12 cellular contexts compared by ENCODE assay signal in the genomic region with DNA sequence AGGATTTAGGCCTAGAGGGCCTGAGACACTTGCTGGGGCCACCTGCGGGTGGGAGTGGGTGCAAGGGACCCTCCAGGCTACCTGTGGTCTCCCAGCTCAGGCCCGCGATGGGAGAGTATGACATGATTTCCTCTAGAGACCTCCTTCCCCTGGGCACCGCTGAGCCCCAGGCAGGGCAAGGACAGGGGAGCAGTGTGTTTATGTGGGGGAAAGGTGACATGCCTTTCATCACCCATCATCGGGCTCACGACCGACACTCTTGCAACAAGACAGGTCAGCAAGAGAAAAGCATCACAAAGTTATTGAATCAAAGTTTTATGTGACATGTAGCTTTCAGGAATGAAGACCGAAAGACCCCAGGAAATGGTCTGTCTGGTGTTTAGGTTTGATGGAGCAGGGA. TPM values are rescaled to one million over a fixed set of nuclear protein-coding genes. Genes with fewer than 3 reads are reported as not detected.
DNase-seq lines count a peak whose midpoint lies in the region; ATAC-seq and TF ChIP-seq lines count a peak whose summit lies in the region.
"Had no signal": no experiment of that assay in that cellular context is flagged by ENCODE, and none has a peak within 500 bp of the region (broad histone marks: within the 10 kb centered on the region; RNA-seq: fewer than 3 reads in every experiment).

No MANE protein-coding gene starts in this region.

- no peak for TF ChIP-seq CTCF in type B pancreatic cell (conservative IDR thresholded peaks at IDR 0.05)
- no peak for TF ChIP-seq CTCF in BE2C (IDR thresholded peaks at IDR 0.05; ENCODE audit: low read depth, low read length)

- intact Hi-C loops in activated T-helper 2 cell treated with anti-CD3 and anti-CD28 coated beads, Interferon-gamma antibody, Interleukin-2, Interleukin-4, amounts not matched to agents 10 μg/mL and 5 μg/mL and 100 μg/mL, durations not matched to agents 14 hours and 24 hours and 36 hours (cut with micrococcal nuclease), result no loop called here

- no peak overlapping the region for H3K4me3 ChIP-seq in BE2C (ENCODE audit: low read depth, low read length)
- H3K4me3 ChIP-seq: esophagus muscularis mucosa had no signal

- no peaks in the 10 kb centered on the region for H3K9me3 ChIP-seq in BE2C
- H3K9me3 ChIP-seq: esophagus muscularis mucosa had no signal

- H3K4me3 Mint-ChIP-seq in activated T-cell treated with anti-CD3 and anti-CD28 coated beads, Interleukin-2, amount 50 U/mL, for 72 hours, result peak overlapping the region; percentile 5 to 30
- H3K4me3 Mint-ChIP-seq in activated T-helper 2 cell treated with anti-CD3 and anti-CD28 coated beads, Interferon-gamma antibody, Interleukin-2, Interleukin-4, amounts not matched to agents 10 μg/mL and 5 μg/mL and 100 μg/mL, durations not matched to agents 14 hours and 24 hours and 36 hours (ENCODE audit: low read depth), result no peak overlapping the region
- no peak overlapping the region for H3K4me3 Mint-ChIP-seq in type B pancreatic cell

- H3K27me3 ChIP-seq in BE2C, result no peaks in the 10 kb centered on the region
- H3K27me3 ChIP-seq: esophagus muscularis mucosa had no signal

- H3K4me1 Mint-ChIP-seq in activated T-cell treated with anti-CD3 and anti-CD28 coated beads, Interleukin-2, amount 50 U/mL, for 72 hours (ENCODE audit: low read depth), result peaks cover 61% of the 10 kb centered on the region
- peaks cover 52% of the 10 kb centered on the region for H3K4me1 Mint-ChIP-seq in activated T-helper 2 cell treated with anti-CD3 and anti-CD28 coated beads, Interferon-gamma antibody, Interleukin-2, Interleukin-4, amounts not matched to agents 10 μg/mL and 5 μg/mL and 100 μg/mL, durations not matched to agents 14 hours and 24 hours and 36 hours (ENCODE audit: low read depth)
- H3K4me1 Mint-ChIP-seq in type B pancreatic cell (ENCODE audit: unreplicated experiment), result no peaks in the 10 kb centered on the region

- peak overlapping the region; percentile 30 for H3K27ac Mint-ChIP-seq in activated T-cell treated with anti-CD3 and anti-CD28 coated beads, Interleukin-2, amount 50 U/mL, for 72 hours
- peak overlapping the region; percentile 73 for H3K27ac Mint-ChIP-seq in activated T-helper 2 cell treated with anti-CD3 and anti-CD28 coated beads, Interferon-gamma antibody, Interleukin-2, Interleukin-4, amounts not matched to agents 10 μg/mL and 5 μg/mL and 100 μg/mL, durations not matched to agents 14 hours and 24 hours and 36 hours
- peak overlapping the region; percentile 16 for H3K27ac Mint-ChIP-seq in type B pancreatic cell

- peaks cover 9% of the 10 kb centered on the region for H3K4me1 ChIP-seq in BE2C

- peaks cover 0 to 3% of the 10 kb centered on the region in 2 donors for H3K36me3 Mint-ChIP-seq in activated T-cell treated with anti-CD3 and anti-CD28 coated beads, Interleukin-2, amount 50 U/mL, for 72 hours (ENCODE audit: insufficient read depth in 2 of 2)
- H3K36me3 Mint-ChIP-seq in activated T-helper 2 cell treated with anti-CD3 and anti-CD28 coated beads, Interferon-gamma antibody, Interleukin-2, Interleukin-4, amounts not matched to agents 10 μg/mL and 5 μg/mL and 100 μg/mL, durations not matched to agents 14 hours and 24 hours and 36 hours (ENCODE audit: low read depth), result peaks cover 49% of the 10 kb centered on the region
- peaks cover 2% of the 10 kb centered on the region for H3K36me3 Mint-ChIP-seq in type B pancreatic cell

- DNase-seq in activated T-cell treated with anti-CD3 and anti-CD28 coated beads, Interleukin-2, amount 50 U/mL, for 72 hours, result no peak
- DNase-seq in activated T-cell treated with anti-CD3 and anti-CD28 coated beads, Interleukin-2, amount 50 U/mL, for 1 hour, result no peak
- DNase-seq in activated T-helper 2 cell treated with anti-CD3 and anti-CD28 coated beads, Interferon-gamma antibody, Interleukin-2, Interleukin-4, amounts not matched to agents 10 μg/mL and 5 μg/mL and 100 μg/mL, durations not matched to agents 14 hours and 24 hours and 36 hours (ENCODE audit: low spot score), result no peak
- DNase-seq in left lobe of liver (ENCODE audit: low spot score), result peak; percentile 60
- DNase-seq in type B pancreatic cell (ENCODE audit: extremely low spot score, unreplicated experiment), result no peak
- DNase-seq in superior temporal gyrus (ENCODE audit: extremely low spot score), result no peak
- DNase-seq in BE2C, result no peak
- DNase-seq in NCI-H1436 treated with DMSO at 0.1 percent for 48 hours (lab: John Stamatoyannopoulos, UW), result no peak
- DNase-seq: kidney glomerular epithelial cell, MM.1S, NCI-H774 had no signal

- no peaks in the 10 kb centered on the region for H3K27me3 Mint-ChIP-seq in activated T-cell treated with anti-CD3 and anti-CD28 coated beads, Interleukin-2, amount 50 U/mL, for 72 hours (ENCODE audit: low read depth)
- H3K27me3 Mint-ChIP-seq in activated T-helper 2 cell treated with anti-CD3 and anti-CD28 coated beads, Interferon-gamma antibody, Interleukin-2, Interleukin-4, amounts not matched to agents 10 μg/mL and 5 μg/mL and 100 μg/mL, durations not matched to agents 14 hours and 24 hours and 36 hours (ENCODE audit: low read depth), result no peaks in the 10 kb centered on the region
- H3K27me3 Mint-ChIP-seq in type B pancreatic cell, result no peaks in the 10 kb centered on the region

- H3K36me3 ChIP-seq in BE2C, result peaks cover 2% of the 10 kb centered on the region

- no peak for ATAC-seq in activated T-cell treated with anti-CD3 and anti-CD28 coated beads, Interleukin-2, amount 50 U/mL, for 72 hours (replicated peaks in 1 of 2)
- peak; percentile 75 for ATAC-seq in left lobe of liver

- H3K9me3 Mint-ChIP-seq in activated T-cell treated with anti-CD3 and anti-CD28 coated beads, Interleukin-2, amount 50 U/mL, for 72 hours, result no peaks in the 10 kb centered on the region
- H3K9me3 Mint-ChIP-seq in activated T-helper 2 cell treated with anti-CD3 and anti-CD28 coated beads, Interferon-gamma antibody, Interleukin-2, Interleukin-4, amounts not matched to agents 10 μg/mL and 5 μg/mL and 100 μg/mL, durations not matched to agents 14 hours and 24 hours and 36 hours, result no peaks in the 10 kb centered on the region
- no peaks in the 10 kb centered on the region for H3K9me3 Mint-ChIP-seq in type B pancreatic cell

RNA-seq across cellular contexts. Expression of gene SH2B3, which starts 19.9 kb away (rescaled TPM):
- total RNA-seq in activated T-cell treated with anti-CD3 and anti-CD28 coated beads, Interleukin-2, amount 50 U/mL, for 72 hours, result 10 to 100 TPM; 33.3 to 37.4 TPM
- total RNA-seq in activated T-helper 2 cell treated with anti-CD3 and anti-CD28 coated beads, Interferon-gamma antibody, Interleukin-2, Interleukin-4, amounts not matched to agents 10 μg/mL and 5 μg/mL and 100 μg/mL, durations not matched to agents 14 hours and 24 hours and 36 hours, result 48.3 and 50.9 TPM in 2 replicates
- 11.7 TPM for total RNA-seq in left lobe of liver
- total RNA-seq in type B pancreatic cell (ENCODE audit: low replicate concordance), result 2.4 and 5.2 TPM in 2 replicates
- polyA plus RNA-seq in BE2C (2012; ENCODE audit: insufficient read depth, insufficient read length, low read depth), result 42.9 TPM

RNA-seq across cellular contexts. Expression of gene PHETA1, which starts 56.8 kb away (rescaled TPM):
- total RNA-seq in activated T-cell treated with anti-CD3 and anti-CD28 coated beads, Interleukin-2, amount 50 U/mL, for 72 hours, result 1 to 10 TPM; 1.0 to 2.2 TPM
- total RNA-seq in activated T-helper 2 cell treated with anti-CD3 and anti-CD28 coated beads, Interferon-gamma antibody, Interleukin-2, Interleukin-4, amounts not matched to agents 10 μg/mL and 5 μg/mL and 100 μg/mL, durations not matched to agents 14 hours and 24 hours and 36 hours, result 3.9 and 4.3 TPM in 2 replicates
- total RNA-seq in left lobe of liver (9.4 TPM), type B pancreatic cell (ENCODE audit: low replicate concordance) (25.5 and 27.4 TPM in 2 replicates)
- 22.6 TPM for polyA plus RNA-seq in BE2C (2012; ENCODE audit: insufficient read depth, insufficient read length, low read depth)

Comparison
In these comparisons a context has a peak if more than half of its experiments do, and no peak if none do; other contexts are left out.
1. H3K27ac Mint-ChIP-seq: peak in every context shown above with its lines; median percentile 73 in activated T-helper 2 cell treated with anti-CD3 and anti-CD28 coated beads, Interferon-gamma antibody, Interleukin-2, Interleukin-4, amounts not matched to agents 10 μg/mL and 5 μg/mL and 100 μg/mL, durations not matched to agents 14 hours and 24 hours and 36 hours; 30 in activated T-cell treated with anti-CD3 and anti-CD28 coated beads, Interleukin-2, amount 50 U/mL, for 72 hours; 16 in type B pancreatic cell.
2. H3K4me3 Mint-ChIP-seq: peak in activated T-cell treated with anti-CD3 and anti-CD28 coated beads, Interleukin-2, amount 50 U/mL, for 72 hours (2 of 2); none in activated T-helper 2 cell treated with anti-CD3 and anti-CD28 coated beads, Interferon-gamma antibody, Interleukin-2, Interleukin-4, amounts not matched to agents 10 μg/mL and 5 μg/mL and 100 μg/mL, durations not matched to agents 14 hours and 24 hours and 36 hours (single experiment) and type B pancreatic cell (single experiment).